4 cellular contexts compared by ENCODE assay signal in genomic region chr2:187510419-187511355, GRCh38. TPM values are rescaled to one million over a fixed set of nuclear protein-coding genes. Genes with fewer than 3 reads are reported as not detected.
"Had no signal": no experiment of that assay in that cellular context is flagged by ENCODE, and none has a peak within 500 bp of the region (broad histone marks: within the 10 kb centered on the region; RNA-seq: fewer than 3 reads in every experiment).

No MANE protein-coding gene starts in this region.

RNA-seq across cellular contexts. Expression of gene TFPI, which starts 43.5 kb away (rescaled TPM):
- total RNA-seq: activated CD4-positive, alpha-beta memory T cell treated with anti-CD3 and anti-CD28 coated beads, Interleukin-2, amount 10 ng/mL, durations not matched to agents 7 days and 5 days; activated naive CD4-positive, alpha-beta T cell treated with anti-CD3 and anti-CD28 coated beads for 36 hours; T-helper 1 cell treated with Interleukin-12 subunit alpha and Interleukin-12 subunit beta and Interleukin-4 antibody, amounts not matched to agents 30 ng/mL and 1 ng/mL, for 36 hours had no signal
- polyA plus RNA-seq: naive thymus-derived CD4-positive, alpha-beta T cell had no signal
